8 cellular contexts compared by ENCODE assay signal in the genomic region with DNA sequence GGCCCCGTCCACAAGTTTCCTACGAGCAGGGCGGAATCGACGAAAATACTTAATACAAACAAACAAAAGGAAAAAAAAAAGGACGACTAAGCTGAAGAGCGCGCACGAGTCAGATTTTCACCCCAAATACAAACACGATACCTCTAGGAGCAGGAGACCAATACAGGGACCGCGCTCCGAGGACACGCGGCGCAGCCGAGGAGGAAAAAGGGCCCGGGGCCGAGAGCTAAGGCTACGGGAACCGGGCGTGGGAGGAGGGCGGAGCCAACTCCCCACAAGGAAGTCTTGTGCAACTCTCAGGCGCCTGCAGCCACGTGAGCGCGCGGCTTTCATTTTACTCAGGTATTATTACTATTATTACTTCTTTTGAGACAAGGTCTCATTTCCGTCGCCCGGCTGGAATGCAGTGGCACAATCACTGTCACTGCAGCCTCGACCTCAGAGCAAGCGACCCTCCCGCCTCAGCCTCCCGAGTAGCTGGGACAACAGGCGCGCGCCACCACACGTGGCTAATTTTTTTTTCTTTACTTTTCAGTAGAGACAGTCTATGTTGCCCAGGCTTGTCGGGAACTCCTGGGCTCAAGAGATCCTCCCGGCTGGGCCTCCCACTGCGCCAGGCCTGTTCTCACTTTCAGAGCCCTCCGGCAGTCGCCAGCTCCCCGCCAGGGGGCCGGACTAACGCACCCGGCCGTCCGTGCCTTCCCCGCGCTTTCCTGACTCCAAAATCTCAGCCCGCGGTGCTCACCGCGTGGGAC. TPM values are rescaled to one million over a fixed set of nuclear protein-coding genes. Genes with fewer than 3 reads are reported as not detected.
DNase-seq lines count a peak whose midpoint lies in the region; ATAC-seq, FAIRE-seq and TF ChIP-seq lines count a peak whose summit lies in the region.

No MANE protein-coding gene starts in this region.

- H3K9me3 Mint-ChIP-seq in activated T-helper 17 cell treated with anti-CD3 and anti-CD28 coated beads, Interleukin-2, amount 50 U/mL, for 72 hours, result no peaks in the 10 kb centered on the region
- no peaks in the 10 kb centered on the region for H3K9me3 Mint-ChIP-seq in nephron

- H3K27me3 ChIP-seq in HUES48 (ENCODE audit: control insufficient read depth, insufficient read depth, low read length), result no peaks in the 10 kb centered on the region

- H3K4me3 Mint-ChIP-seq in activated T-helper 17 cell treated with anti-CD3 and anti-CD28 coated beads, Interleukin-2, amount 50 U/mL, for 72 hours, result peak overlapping the region; percentile 96
- H3K4me3 Mint-ChIP-seq in nephron, result peak overlapping the region; percentile 96 to 99 (median 98)

- H3K27me3 Mint-ChIP-seq in activated T-helper 17 cell treated with anti-CD3 and anti-CD28 coated beads, Interleukin-2, amount 50 U/mL, for 72 hours, result no peaks in the 10 kb centered on the region
- peaks cover 4% of the 10 kb centered on the region for H3K27me3 Mint-ChIP-seq in nephron (ENCODE audit: low read depth)

- peak; percentile 44 for ATAC-seq in GM21423 (IDR thresholded peaks at IDR 0.05; ENCODE audit: unreplicated experiment)
- ATAC-seq in activated T-helper 17 cell treated with anti-CD3 and anti-CD28 coated beads, Interleukin-2, amount 50 U/mL, for 72 hours (replicated peaks), result peak; percentile 55
- peak; percentile 55 for ATAC-seq in stimulated activated naive CD8-positive, alpha-beta T cell treated with anti-CD3 and anti-CD28 coated beads, Interleukin-15, Interleukin-2, amounts not matched to agents 100 U/mL and 50 U/mL, for 24 hours

- H3K4me3 ChIP-seq in HUES48 (ENCODE audit: low read depth, low read length), result peak overlapping the region; percentile 94
- H3K4me3 ChIP-seq in fibroblast of mammary gland (ENCODE audit: control insufficient read depth, low read depth, low read length), result peak overlapping the region; percentile 85

- peaks cover 65% of the 10 kb centered on the region for H3K36me3 Mint-ChIP-seq in activated T-helper 17 cell treated with anti-CD3 and anti-CD28 coated beads, Interleukin-2, amount 50 U/mL, for 72 hours (ENCODE audit: low read depth)
- peaks cover 9% of the 10 kb centered on the region for H3K36me3 Mint-ChIP-seq in nephron (ENCODE audit: low read depth)

- peak overlapping the region; percentile 93 for H3K9ac ChIP-seq in HUES48 (ENCODE audit: low read depth, low read length)

- TF ChIP-seq CTCF in fibroblast of mammary gland (conservative IDR thresholded peaks at IDR 0.05; ENCODE audit: control insufficient read depth, insufficient read depth, low read depth, low read length) (peak; percentile 40), nephron (IDR thresholded peaks at IDR 0.05; ENCODE audit: unreplicated experiment in 3 of 3) (peak; percentile 25 to 41 (median 35))

- H3K9me3 ChIP-seq in HUES48 (ENCODE audit: control insufficient read depth, insufficient read depth, low read length), result no peaks in the 10 kb centered on the region

- H3K27ac ChIP-seq in HUES48 (ENCODE audit: low read depth, low read length), result peak overlapping the region; percentile 99

- H3K27ac Mint-ChIP-seq in activated T-helper 17 cell treated with anti-CD3 and anti-CD28 coated beads, Interleukin-2, amount 50 U/mL, for 72 hours, result peak overlapping the region; percentile 98
- peak overlapping the region; percentile 98 to 99 (median 98) for H3K27ac Mint-ChIP-seq in nephron

- peak; percentile 89 for DNase-seq in DMS53 treated with DMSO at 0.1 percent for 48 hours (lab: John Stamatoyannopoulos, UW; ENCODE audit: unreplicated experiment)
- DNase-seq in RCC 7860 (ENCODE audit: low spot score), result peak; percentile 89
- DNase-seq in fibroblast of mammary gland (ENCODE audit: low read depth), result peak; percentile 90
- peak; percentile 93 for DNase-seq in stimulated activated naive CD8-positive, alpha-beta T cell treated with anti-CD3 and anti-CD28 coated beads, Interleukin-15, Interleukin-2, amounts not matched to agents 100 U/mL and 50 U/mL, for 24 hours

- H3K4me1 Mint-ChIP-seq in activated T-helper 17 cell treated with anti-CD3 and anti-CD28 coated beads, Interleukin-2, amount 50 U/mL, for 72 hours, result peaks cover 13% of the 10 kb centered on the region
- peaks cover 24% of the 10 kb centered on the region for H3K4me1 Mint-ChIP-seq in nephron

- H3K36me3 ChIP-seq in HUES48 (ENCODE audit: control insufficient read depth, insufficient read depth, low read length), result peaks cover 9% of the 10 kb centered on the region

- peaks cover 23% of the 10 kb centered on the region for H3K4me1 ChIP-seq in HUES48 (ENCODE audit: control insufficient read depth, insufficient read depth, low read length)

- FAIRE-seq in RCC 7860 (lab: Jason Lieb, UNC), result peak; percentile 50

RNA-seq across cellular contexts. Expression of gene HNRNPF, which starts 1.2 kb away (rescaled TPM):
- 100 to 1,000 TPM; 306 to 483 TPM for total RNA-seq in activated T-helper 17 cell treated with anti-CD3 and anti-CD28 coated beads, Interleukin-2, amount 50 U/mL, for 72 hours

RNA-seq across cellular contexts. Expression of gene ZNF487, which starts 29.2 kb away (rescaled TPM):
- 1 to 10 TPM; 2.5 to 2.9 TPM for total RNA-seq in activated T-helper 17 cell treated with anti-CD3 and anti-CD28 coated beads, Interleukin-2, amount 50 U/mL, for 72 hours

RNA-seq across cellular contexts. Expression of gene FXYD4, which starts 36.3 kb away (rescaled TPM):
- not detected for total RNA-seq in activated T-helper 17 cell treated with anti-CD3 and anti-CD28 coated beads, Interleukin-2, amount 50 U/mL, for 72 hours

Comparison
In these comparisons a context has a peak if more than half of its experiments do, and no peak if none do; other contexts are left out.
1. Peak in every context shown above with its lines: DNase-seq, ATAC-seq, H3K4me3 ChIP-seq and H3K27ac ChIP-seq.